9 cellular contexts compared by ENCODE assay signal in genomic region chr2:29920631-29921559, GRCh38. TPM values are rescaled to one million over a fixed set of nuclear protein-coding genes. Genes with fewer than 3 reads are reported as not detected.
DNase-seq lines count a peak whose midpoint lies in the region; ATAC-seq and TF ChIP-seq lines count a peak whose summit lies in the region.
"Had no signal": no experiment of that assay in that cellular context is flagged by ENCODE, and none has a peak within 500 bp of the region (broad histone marks: within the 10 kb centered on the region; RNA-seq: fewer than 3 reads in every experiment).

No MANE protein-coding gene starts in this region.

- H3K27ac ChIP-seq in osteoblast (ENCODE audit: low read depth, low read length), result no peak overlapping the region
- H3K27ac ChIP-seq: VCaP had no signal

- POLR2A ChIA-PET in activated CD4-positive, alpha-beta T cell treated with anti-CD3 and anti-CD28 coated beads, Interleukin-2, amount 10 ng/mL, durations not matched to agents 7 days and 5 days (lab: Charles Lee), result no interaction called here

- H3K4me2 ChIP-seq in osteoblast (ENCODE audit: insufficient read depth, low read length), result no peak overlapping the region

- CTCF ChIA-PET in activated CD4-positive, alpha-beta T cell treated with anti-CD3 and anti-CD28 coated beads, Interleukin-2, amount 10 ng/mL, durations not matched to agents 7 days and 5 days (lab: Charles Lee), result no interaction called here

- H3K27me3 Mint-ChIP-seq in activated CD4-positive, alpha-beta T cell treated with anti-CD3 and anti-CD28 coated beads, Interleukin-2, amount 10 ng/mL, durations not matched to agents 7 days and 5 days, result peaks cover 44% of the 10 kb centered on the region

- TF ChIP-seq CTCF in fibroblast of villous mesenchyme (IDR thresholded peaks at IDR 0.05; ENCODE audit: insufficient read depth, low read depth, low read length), result no peak
- TF ChIP-seq CTCF in osteoblast (IDR thresholded peaks at IDR 0.05; ENCODE audit: extremely low read depth, low read depth, low read length), result no peak

- ATAC-seq in HG02970 (IDR thresholded peaks at IDR 0.05; ENCODE audit: low FRiP score, unreplicated experiment), result no peak

- H2AFZ ChIP-seq in osteoblast (ENCODE audit: low read length), result peak overlapping the region; percentile 9

- no peaks in the 10 kb centered on the region for H3K4me1 ChIP-seq in osteoblast (ENCODE audit: insufficient read depth, low read length)

- H4K20me1 ChIP-seq in osteoblast (ENCODE audit: insufficient read depth, low read length), result no peaks in the 10 kb centered on the region

- H3K4me3 Mint-ChIP-seq in activated CD4-positive, alpha-beta T cell treated with anti-CD3 and anti-CD28 coated beads, Interleukin-2, amount 10 ng/mL, durations not matched to agents 7 days and 5 days, result no peak overlapping the region

- no peaks in the 10 kb centered on the region for H3K9me3 ChIP-seq in osteoblast (ENCODE audit: low read depth, low read length)

- DNase-seq in activated CD4-positive, alpha-beta T cell treated with anti-CD3 and anti-CD28 coated beads for 48 hours, result peak; percentile 33
- DNase-seq in activated CD4-positive, alpha-beta T cell treated with anti-CD3 and anti-CD28 coated beads, Interleukin-2, amount 10 ng/mL, durations not matched to agents 7 days and 5 days, result no peak
- DNase-seq in SK-N-DZ (ENCODE audit: low spot score) (peak; percentile 56), fibroblast of villous mesenchyme (ENCODE audit: low read depth) (no peak), osteoblast (ENCODE audit: insufficient read length, low spot score, missing footprints) (peak; percentile 55), HK-2 (ENCODE audit: unreplicated experiment) (no peak), SIG-M5 (lab: John Stamatoyannopoulos, UW) (no peak)

- no peaks in the 10 kb centered on the region for H3K36me3 Mint-ChIP-seq in activated CD4-positive, alpha-beta T cell treated with anti-CD3 and anti-CD28 coated beads, Interleukin-2, amount 10 ng/mL, durations not matched to agents 7 days and 5 days (ENCODE audit: low read depth)

- H3K36me3 ChIP-seq in osteoblast (ENCODE audit: insufficient read depth, low read length), result no peaks in the 10 kb centered on the region

- H3K27me3 ChIP-seq in osteoblast (ENCODE audit: insufficient read depth, low read length), result peaks cover 40% of the 10 kb centered on the region

- no peaks in the 10 kb centered on the region for H3K79me2 ChIP-seq in osteoblast (ENCODE audit: insufficient read depth, low read length)

- H3K4me3 ChIP-seq in fibroblast of villous mesenchyme (ENCODE audit: low read depth, low read length), result peak overlapping the region; percentile 6
- no peak overlapping the region for H3K4me3 ChIP-seq in osteoblast (ENCODE audit: insufficient read depth, low read length)

- no peaks in the 10 kb centered on the region for H3K4me1 Mint-ChIP-seq in activated CD4-positive, alpha-beta T cell treated with anti-CD3 and anti-CD28 coated beads, Interleukin-2, amount 10 ng/mL, durations not matched to agents 7 days and 5 days

- H3K9me3 Mint-ChIP-seq in activated CD4-positive, alpha-beta T cell treated with anti-CD3 and anti-CD28 coated beads, Interleukin-2, amount 10 ng/mL, durations not matched to agents 7 days and 5 days, result no peaks in the 10 kb centered on the region

- no peak overlapping the region for H3K27ac Mint-ChIP-seq in activated CD4-positive, alpha-beta T cell treated with anti-CD3 and anti-CD28 coated beads, Interleukin-2, amount 10 ng/mL, durations not matched to agents 7 days and 5 days

RNA-seq across cellular contexts. Expression of gene ALK, which starts 0.5 kb away (rescaled TPM):
- total RNA-seq in activated CD4-positive, alpha-beta T cell treated with anti-CD3 and anti-CD28 coated beads, Interleukin-2, amount 10 ng/mL, durations not matched to agents 7 days and 5 days, result not detected
- 16.1 and 18.6 TPM in 2 replicates for polyA plus RNA-seq in SK-N-DZ (2014; cell fraction: cytosol; rRNA removed)
- 18.0 and 27.3 TPM in 2 replicates for polyA plus RNA-seq in SK-N-DZ (2014; cell fraction: nucleus; rRNA removed)
- total RNA-seq in fibroblast of villous mesenchyme, result not detected in 2 replicates
- total RNA-seq in osteoblast, result under 0.01 and 0.29 TPM in 2 replicates

Comparison
In these comparisons a context has a peak if more than half of its experiments do, and no peak if none do; other contexts are left out.
1. DNase-seq: peak in activated CD4-positive, alpha-beta T cell treated with anti-CD3 and anti-CD28 coated beads for 48 hours (single experiment), SK-N-DZ (single experiment) and osteoblast (single experiment); none in activated CD4-positive, alpha-beta T cell treated with anti-CD3 and anti-CD28 coated beads, Interleukin-2, amount 10 ng/mL, durations not matched to agents 7 days and 5 days (single experiment), fibroblast of villous mesenchyme (single experiment), HK-2 (single experiment) and SIG-M5 (single experiment).